1 cellular context compared by ENCODE assay signal in the genomic region with DNA sequence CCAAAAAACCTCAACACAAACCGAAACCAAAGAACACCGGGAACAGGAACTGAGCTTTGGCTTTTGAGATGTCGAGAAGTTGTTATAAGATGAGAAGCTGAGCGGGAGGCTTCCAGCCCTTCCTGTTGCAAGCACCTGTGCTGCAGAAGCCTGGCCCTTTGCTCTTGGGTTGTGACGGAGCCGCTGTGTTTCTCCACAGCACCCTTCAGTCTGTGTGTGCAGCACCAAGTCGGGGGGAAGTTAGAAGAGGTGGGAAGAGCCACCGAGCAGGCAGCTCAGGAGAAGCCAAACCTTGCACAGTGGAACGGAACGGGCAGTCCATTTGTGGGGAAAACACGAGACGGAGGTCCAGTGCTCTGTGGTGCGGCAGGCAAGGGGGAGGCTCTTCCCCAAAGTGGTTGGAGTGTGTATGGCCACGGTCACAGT.
TF ChIP-seq lines count a peak whose summit lies in the region.

No MANE protein-coding gene starts in this region.

TF ChIP-seq in H1, 55 proteins besides CTCF, POLR2A, EP300 and RAD21 (continued from another document):
- no peak for TF ChIP-seq RNF2 (IDR thresholded peaks at IDR 0.05; ENCODE audit: borderline replicate concordance, low read depth, low read length, missing control alignments, poor library complexity, severe bottlenecking)
- TF ChIP-seq RBBP5 (IDR thresholded peaks at IDR 0.05; ENCODE audit: borderline replicate concordance, low read depth, low read length) = no peak
- no peak for TF ChIP-seq HDAC6 (IDR thresholded peaks at IDR 0.05; ENCODE audit: low read depth, low read length)
- no peak for TF ChIP-seq CHD2 (IDR thresholded peaks at IDR 0.05; ENCODE audit: low read length)
- no peak for TF ChIP-seq EZH2 (IDR thresholded peaks at IDR 0.05; ENCODE audit: low read depth, low read length, severe bottlenecking)
- TF ChIP-seq CREB1 (IDR thresholded peaks at IDR 0.05) = no peak
- TF ChIP-seq TBP (IDR thresholded peaks at IDR 0.05; ENCODE audit: low read depth, low read length) = no peak
- TF ChIP-seq PHF8 (conservative IDR thresholded peaks at IDR 0.05; ENCODE audit: low read depth, low read length) = no peak
- TF ChIP-seq JUND (IDR thresholded peaks at IDR 0.05; ENCODE audit: low read length) = no peak
- no peak for TF ChIP-seq RFX5 (IDR thresholded peaks at IDR 0.05; ENCODE audit: borderline replicate concordance, low read depth, low read length)
- no peak for TF ChIP-seq ASH2L (IDR thresholded peaks at IDR 0.05; ENCODE audit: low read length)
